Comparison of ENCODE assay signal across 17 cellular contexts in genomic region chr6:110147870-110148269, GRCh38.
"Had no signal": no experiment of that assay in that cellular context is flagged by ENCODE, and none has a peak within 500 bp of the region (broad histone marks: within the 10 kb centered on the region; RNA-seq: fewer than 3 reads in every experiment).

No MANE protein-coding gene starts in this region.

- DNase-seq: effector memory CD4-positive, alpha-beta T cell; heart right ventricle; hypothalamus; mammary epithelial cell; occipital lobe; pancreas; right cardiac atrium; stimulated activated CD4-positive, alpha-beta T cell treated with anti-CD3 and anti-CD28 coated beads, Interleukin-4, amount 100 ng/mL, for 1 hour; stimulated activated naive B cell treated with anti-CD40 and anti-IgM and Interleukin-4, amounts not matched to agents 10 μg/mL and 1 μg/mL and 100 μg/mL, for 72 hours; stimulated activated naive CD8-positive, alpha-beta T cell treated with anti-CD3 and anti-CD28 coated beads, Interleukin-15, amount 100 ng/mL, for 72 hours; testis; upper lobe of right lung had no signal

- H3K27me3 ChIP-seq: heart right ventricle, pancreas, testis, tibial nerve, upper lobe of right lung had no signal

- ATAC-seq: esophagus mucosa; heart right ventricle; left lobe of liver; pancreas; right cardiac atrium; stimulated activated naive CD8-positive, alpha-beta T cell treated with anti-CD3 and anti-CD28 coated beads, Interleukin-15, amount 100 ng/mL, for 72 hours; upper lobe of right lung had no signal

- H3K4me1 Mint-ChIP-seq: nephron; stimulated activated naive CD8-positive, alpha-beta T cell treated with anti-CD3 and anti-CD28 coated beads, Interleukin-15, amount 100 ng/mL, for 72 hours had no signal

- H3K27me3 Mint-ChIP-seq: progenitor cell of endocrine pancreas; stimulated activated naive B cell treated with anti-CD40 and anti-IgM and Interleukin-4, amounts not matched to agents 10 μg/mL and 1 μg/mL and 100 μg/mL, for 72 hours; stimulated activated naive CD8-positive, alpha-beta T cell treated with anti-CD3 and anti-CD28 coated beads, Interleukin-15, amount 100 ng/mL, for 72 hours had no signal

- H3K27ac ChIP-seq: heart right ventricle, pancreas, testis, tibial nerve, upper lobe of right lung had no signal

- H3K9me3 Mint-ChIP-seq: stimulated activated naive CD8-positive, alpha-beta T cell treated with anti-CD3 and anti-CD28 coated beads, Interleukin-15, amount 100 ng/mL, for 72 hours had no signal

- H3K27ac Mint-ChIP-seq: nephron; progenitor cell of endocrine pancreas; stimulated activated naive B cell treated with anti-CD40 and anti-IgM and Interleukin-4, amounts not matched to agents 10 μg/mL and 1 μg/mL and 100 μg/mL, for 72 hours; stimulated activated naive CD8-positive, alpha-beta T cell treated with anti-CD3 and anti-CD28 coated beads, Interleukin-15, amount 100 ng/mL, for 72 hours had no signal

- H3K36me3 ChIP-seq: heart right ventricle, pancreas, tibial nerve, upper lobe of right lung had no signal

- H3K4me3 ChIP-seq: heart right ventricle, pancreas, testis, tibial nerve, upper lobe of right lung had no signal

- H3K9me3 ChIP-seq: pancreas, testis, tibial nerve, upper lobe of right lung had no signal

- H3K4me1 ChIP-seq: heart right ventricle, pancreas, testis, tibial nerve, upper lobe of right lung had no signal

- H3K4me3 Mint-ChIP-seq: nephron; stimulated activated naive CD8-positive, alpha-beta T cell treated with anti-CD3 and anti-CD28 coated beads, Interleukin-15, amount 100 ng/mL, for 72 hours had no signal
